Comparison of ENCODE assay signal across 1 cellular context in the genomic region with DNA sequence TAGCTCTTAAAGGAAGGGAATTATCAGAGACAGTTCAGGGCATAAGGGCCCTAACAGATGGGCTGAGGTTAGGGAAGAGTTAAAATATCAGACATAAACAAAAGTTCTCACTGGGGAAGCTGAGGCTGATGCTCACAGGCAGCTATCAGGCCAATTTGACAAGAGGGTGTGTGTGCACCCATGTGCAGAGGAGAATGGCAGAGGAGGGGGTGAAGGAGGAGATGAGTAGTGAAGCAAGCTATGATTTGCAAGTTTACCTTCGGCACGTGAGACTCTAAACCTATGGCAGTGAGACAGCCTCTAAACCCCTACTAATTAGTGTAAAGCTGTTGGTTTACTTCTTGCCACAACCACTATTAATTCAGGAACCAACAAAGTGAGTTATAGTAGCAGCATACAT.
TF ChIP-seq lines count a peak whose summit lies in the region.

No MANE protein-coding gene starts in this region.

TF ChIP-seq in GM12878, 131 proteins besides CTCF, POLR2A, EP300 and RAD21 (continued from another document):
- TF ChIP-seq, protein P1, sequence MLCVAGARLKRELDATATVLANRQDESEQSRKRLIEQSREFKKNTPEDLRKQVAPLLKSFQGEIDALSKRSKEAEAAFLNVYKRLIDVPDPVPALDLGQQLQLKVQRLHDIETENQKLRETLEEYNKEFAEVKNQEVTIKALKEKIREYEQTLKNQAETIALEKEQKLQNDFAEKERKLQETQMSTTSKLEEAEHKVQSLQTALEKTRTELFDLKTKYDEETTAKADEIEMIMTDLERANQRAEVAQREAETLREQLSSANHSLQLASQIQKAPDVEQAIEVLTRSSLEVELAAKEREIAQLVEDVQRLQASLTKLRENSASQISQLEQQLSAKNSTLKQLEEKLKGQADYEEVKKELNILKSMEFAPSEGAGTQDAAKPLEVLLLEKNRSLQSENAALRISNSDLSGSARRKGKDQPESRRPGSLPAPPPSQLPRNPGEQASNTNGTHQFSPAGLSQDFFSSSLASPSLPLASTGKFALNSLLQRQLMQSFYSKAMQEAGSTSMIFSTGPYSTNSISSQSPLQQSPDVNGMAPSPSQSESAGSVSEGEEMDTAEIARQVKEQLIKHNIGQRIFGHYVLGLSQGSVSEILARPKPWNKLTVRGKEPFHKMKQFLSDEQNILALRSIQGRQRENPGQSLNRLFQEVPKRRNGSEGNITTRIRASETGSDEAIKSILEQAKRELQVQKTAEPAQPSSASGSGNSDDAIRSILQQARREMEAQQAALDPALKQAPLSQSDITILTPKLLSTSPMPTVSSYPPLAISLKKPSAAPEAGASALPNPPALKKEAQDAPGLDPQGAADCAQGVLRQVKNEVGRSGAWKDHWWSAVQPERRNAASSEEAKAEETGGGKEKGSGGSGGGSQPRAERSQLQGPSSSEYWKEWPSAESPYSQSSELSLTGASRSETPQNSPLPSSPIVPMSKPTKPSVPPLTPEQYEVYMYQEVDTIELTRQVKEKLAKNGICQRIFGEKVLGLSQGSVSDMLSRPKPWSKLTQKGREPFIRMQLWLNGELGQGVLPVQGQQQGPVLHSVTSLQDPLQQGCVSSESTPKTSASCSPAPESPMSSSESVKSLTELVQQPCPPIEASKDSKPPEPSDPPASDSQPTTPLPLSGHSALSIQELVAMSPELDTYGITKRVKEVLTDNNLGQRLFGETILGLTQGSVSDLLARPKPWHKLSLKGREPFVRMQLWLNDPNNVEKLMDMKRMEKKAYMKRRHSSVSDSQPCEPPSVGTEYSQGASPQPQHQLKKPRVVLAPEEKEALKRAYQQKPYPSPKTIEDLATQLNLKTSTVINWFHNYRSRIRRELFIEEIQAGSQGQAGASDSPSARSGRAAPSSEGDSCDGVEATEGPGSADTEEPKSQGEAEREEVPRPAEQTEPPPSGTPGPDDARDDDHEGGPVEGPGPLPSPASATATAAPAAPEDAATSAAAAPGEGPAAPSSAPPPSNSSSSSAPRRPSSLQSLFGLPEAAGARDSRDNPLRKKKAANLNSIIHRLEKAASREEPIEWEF (IDR thresholded peaks at IDR 0.05; ENCODE audit: insufficient replicate concordance, low read depth, low read length), result no peak
